Comparison of ENCODE assay signal across 3 cellular contexts in the genomic region with DNA sequence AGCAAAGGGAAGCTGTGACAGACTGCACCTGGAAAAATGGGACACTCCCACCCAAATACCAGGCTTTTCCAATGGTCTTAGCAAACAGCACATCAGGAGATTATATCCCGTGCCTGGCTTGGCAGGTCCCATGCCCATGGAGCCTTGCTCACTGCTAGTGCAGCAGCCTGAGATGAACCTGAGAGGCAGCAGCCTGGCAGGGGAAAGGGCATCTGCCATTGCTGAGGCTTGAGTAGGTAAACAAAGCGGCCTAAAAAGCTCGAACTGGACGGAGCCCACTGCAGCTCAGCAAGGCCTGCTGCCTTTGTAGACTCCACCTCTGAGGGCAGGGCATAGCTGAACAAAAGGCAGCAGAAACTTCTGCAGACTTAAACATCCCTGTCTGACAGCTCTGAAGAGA. TPM values are rescaled to one million over a fixed set of nuclear protein-coding genes. Genes with fewer than 3 reads are reported as not detected.
"Had no signal": no experiment of that assay in that cellular context is flagged by ENCODE, and none has a peak within 500 bp of the region (broad histone marks: within the 10 kb centered on the region; RNA-seq: fewer than 3 reads in every experiment).

No MANE protein-coding gene starts in this region.

RNA-seq across cellular contexts. Expression of a gene that starts 18.9 kb away (rescaled TPM):
- total RNA-seq: ascending aorta, body of pancreas had no signal
- polyA plus RNA-seq: cardiac muscle cell had no signal
